Comparison of ENCODE assay signal across 8 cellular contexts in the genomic region with DNA sequence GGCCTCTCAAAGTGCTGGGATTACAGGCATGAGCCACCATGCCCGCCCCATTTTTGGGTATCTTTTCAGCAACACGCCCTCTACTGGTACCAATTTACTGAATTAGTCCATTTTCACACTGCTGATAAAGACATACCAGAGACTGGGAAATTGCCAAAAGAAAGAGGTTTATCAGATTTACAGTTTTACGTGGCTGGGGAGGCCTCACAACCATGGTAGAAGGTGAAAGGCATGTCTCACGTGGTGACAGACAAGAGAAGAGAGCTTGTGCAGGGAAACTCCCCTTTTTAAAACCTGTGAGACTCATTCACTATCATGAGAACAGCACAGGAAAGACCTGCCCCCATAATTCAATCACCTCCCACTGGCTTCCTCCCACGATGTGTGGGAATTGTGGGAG. TPM values are rescaled to one million over a fixed set of nuclear protein-coding genes. Genes with fewer than 3 reads are reported as not detected.
DNase-seq lines count a peak whose midpoint lies in the region; ATAC-seq, FAIRE-seq and TF ChIP-seq lines count a peak whose summit lies in the region.
"Not testable (repeated sequence)": the region's sequence is repeated elsewhere in the genome, so short reads cannot be mapped to it uniquely, and the experiment has no call there.

No MANE protein-coding gene starts in this region.

- ATAC-seq in activated T-cell treated with anti-CD3 and anti-CD28 coated beads, Interleukin-2, amount 50 U/mL, for 72 hours (replicated peaks in 1 of 2) = peak; percentile 37 to 69

- peaks cover 16 to 38% of the 10 kb centered on the region in 2 donors for H3K36me3 Mint-ChIP-seq in activated T-cell treated with anti-CD3 and anti-CD28 coated beads, Interleukin-2, amount 50 U/mL, for 72 hours (ENCODE audit: insufficient read depth in 2 of 2)

- not testable (repeated sequence) for H3K4me3 ChIP-seq in A673 (ENCODE audit: low read depth, low read length, poor library complexity, severe bottlenecking); kidney (ENCODE audit: low read length in 2 of 2)

- not testable (repeated sequence) for H3K4me1 ChIP-seq in A673 (ENCODE audit: insufficient read depth, low read length, poor library complexity, severe bottlenecking); kidney (ENCODE audit: control insufficient read depth in 1 of 2, insufficient read depth in 1 of 2, low read depth in 1 of 2, low read length in 2 of 2)

- not testable (repeated sequence) for H3K9me3 ChIP-seq in A673 (ENCODE audit: low read depth, low read length, poor library complexity, severe bottlenecking); kidney (ENCODE audit: control insufficient read depth in 1 of 2, low read length in 2 of 2)

- peaks cover 22% of the 10 kb centered on the region for H3K4me1 Mint-ChIP-seq in activated T-cell treated with anti-CD3 and anti-CD28 coated beads, Interleukin-2, amount 50 U/mL, for 72 hours (ENCODE audit: low read depth)

- H3K27me3 Mint-ChIP-seq in activated T-cell treated with anti-CD3 and anti-CD28 coated beads, Interleukin-2, amount 50 U/mL, for 72 hours (ENCODE audit: low read depth) = not testable (repeated sequence)

- peaks cover 13 to 21% of the 10 kb centered on the region in 2 donors for H3K9me3 Mint-ChIP-seq in activated T-cell treated with anti-CD3 and anti-CD28 coated beads, Interleukin-2, amount 50 U/mL, for 72 hours

- H3K27ac ChIP-seq in A673 (ENCODE audit: low read depth, low read length, poor library complexity, severe bottlenecking); kidney (ENCODE audit: low read depth in 2 of 2, low read length in 2 of 2): not testable (repeated sequence)

- TF ChIP-seq CTCF in A673 (conservative IDR thresholded peaks at IDR 0.05; ENCODE audit: low read depth, low read length) = peak; percentile 44
- peak; percentile 9 for TF ChIP-seq CTCF in kidney (IDR thresholded peaks at IDR 0.05; ENCODE audit: borderline replicate concordance, extremely low read depth, insufficient read depth)

- DNase-seq in A673 (ENCODE audit: low spot score) (peak; percentile 52), ELR (ENCODE audit: low read depth) (peak; percentile 29), NCI-H146 (lab: John Stamatoyannopoulos, UW) (peak; percentile 17), RKO (ENCODE audit: low spot score) (peak; percentile 53), dermis blood vessel endothelial cell (peak; percentile 20)
- DNase-seq in activated T-cell treated with anti-CD3 and anti-CD28 coated beads, Interleukin-2, amount 50 U/mL, for 72 hours; kidney: not testable (repeated sequence)
- peak; percentile 29 for DNase-seq in stimulated activated CD4-positive, alpha-beta T cell treated with anti-CD3 and anti-CD28 coated beads, Interleukin-15, amount 100 ng/mL, for 24 hours

- not testable (repeated sequence) for H3K27ac Mint-ChIP-seq in activated T-cell treated with anti-CD3 and anti-CD28 coated beads, Interleukin-2, amount 50 U/mL, for 72 hours

- POLR2A ChIA-PET in A673 (lab: Charles Lee; ENCODE audit: low non-redundant PET) = not testable (repeated sequence)

- CTCF ChIA-PET in A673 (lab: Charles Lee) = not testable (repeated sequence)

- not testable (repeated sequence) for H3K9ac ChIP-seq in kidney (ENCODE audit: low read length in 2 of 2)

- H3K27me3 ChIP-seq in A673 (replicated peaks; ENCODE audit: insufficient read depth, low read depth, low read length, poor library complexity) = not testable (repeated sequence)

- FAIRE-seq in kidney (lab: Jason Lieb, UNC) = not testable (repeated sequence)

- BruUV-seq in A673 (replicated peaks; lab: Mats Ljungman, UMichigan) = not testable (repeated sequence)

- H3K4me3 Mint-ChIP-seq in activated T-cell treated with anti-CD3 and anti-CD28 coated beads, Interleukin-2, amount 50 U/mL, for 72 hours = not testable (repeated sequence)

- intact Hi-C loops in A673 (cut with micrococcal nuclease; ENCODE audit: unreplicated experiment); kidney (cut with DNase I): not testable (repeated sequence)

- not testable (repeated sequence) for H3K36me3 ChIP-seq in A673 (ENCODE audit: insufficient read depth, low read length, poor library complexity, severe bottlenecking); kidney (ENCODE audit: control insufficient read depth in 1 of 2, insufficient read depth in 2 of 2, low read length in 2 of 2)

RNA-seq across cellular contexts. Expression of a gene that starts 27.8 kb away (rescaled TPM):
- 10.0 and 10.5 TPM in 2 replicates for total RNA-seq in A673 (2021)
- 100 to 1,000 TPM; 213 to 256 TPM for total RNA-seq in activated T-cell treated with anti-CD3 and anti-CD28 coated beads, Interleukin-2, amount 50 U/mL, for 72 hours
- 44.6 and 48.2 TPM in 2 replicates for total RNA-seq in dermis blood vessel endothelial cell
- 20.8 TPM for total RNA-seq in kidney
- polyA plus RNA-seq in kidney (ENCODE audit: insufficient read depth, low read depth, low replicate concordance) = 3.6 TPM
